ENCODE assay signal across 10 cellular contexts in genomic region chr6:37514840-37515239, GRCh38. TPM values are rescaled to one million over a fixed set of nuclear protein-coding genes. Genes with fewer than 3 reads are reported as not detected.
DNase-seq lines count a peak whose midpoint lies in the region; ATAC-seq and TF ChIP-seq lines count a peak whose summit lies in the region.
"Had no signal": no experiment of that assay in that cellular context is flagged by ENCODE, and none has a peak within 500 bp of the region (broad histone marks: within the 10 kb centered on the region; RNA-seq: fewer than 3 reads in every experiment).

No MANE protein-coding gene starts in this region.

- H3K27ac Mint-ChIP-seq in stimulated activated naive CD8-positive, alpha-beta T cell treated with anti-CD3 and anti-CD28 coated beads, Interleukin-15, Interleukin-2, amounts not matched to agents 100 ng/mL and 50 ng/mL, for 24 hours: peak overlapping the region; percentile 80

- no peaks in the 10 kb centered on the region for H3K36me3 Mint-ChIP-seq in stimulated activated naive CD8-positive, alpha-beta T cell treated with anti-CD3 and anti-CD28 coated beads, Interleukin-15, Interleukin-2, amounts not matched to agents 100 ng/mL and 50 ng/mL, for 24 hours (ENCODE audit: low read depth)

- intact Hi-C loops in upper lobe of right lung (cut with DNase I): no loop called here

- H3K27me3 ChIP-seq in foreskin keratinocyte: peaks cover 28% of the 10 kb centered on the region
- H3K27me3 ChIP-seq in upper lobe of right lung: peaks cover 21% of the 10 kb centered on the region

- H3K9me3 Mint-ChIP-seq in stimulated activated naive CD8-positive, alpha-beta T cell treated with anti-CD3 and anti-CD28 coated beads, Interleukin-15, Interleukin-2, amounts not matched to agents 100 ng/mL and 50 ng/mL, for 24 hours: peaks cover under 1% of the 10 kb centered on the region

- H3K4me1 ChIP-seq in foreskin keratinocyte (peaks cover 4% of the 10 kb centered on the region), upper lobe of right lung (no peaks in the 10 kb centered on the region)

- H3K27ac ChIP-seq in foreskin keratinocyte: no peak overlapping the region
- H3K27ac ChIP-seq in upper lobe of right lung: peak overlapping the region; percentile 13

- H3K9me3 ChIP-seq in upper lobe of right lung: no peaks in the 10 kb centered on the region

- H3K36me3 ChIP-seq in upper lobe of right lung: no peaks in the 10 kb centered on the region

- H3K4me3 Mint-ChIP-seq in stimulated activated naive CD8-positive, alpha-beta T cell treated with anti-CD3 and anti-CD28 coated beads, Interleukin-15, Interleukin-2, amounts not matched to agents 100 ng/mL and 50 ng/mL, for 24 hours: peak overlapping the region; percentile 47

- TF ChIP-seq POLR2A in GM18505 (IDR thresholded peaks at IDR 0.05; ENCODE audit: borderline replicate concordance, extremely low read depth, insufficient read depth, insufficient read length): no peak

- H3K27me3 Mint-ChIP-seq in stimulated activated naive CD8-positive, alpha-beta T cell treated with anti-CD3 and anti-CD28 coated beads, Interleukin-15, Interleukin-2, amounts not matched to agents 100 ng/mL and 50 ng/mL, for 24 hours: no peaks in the 10 kb centered on the region

- TF ChIP-seq CTCF in foreskin keratinocyte (conservative IDR thresholded peaks at IDR 0.05) (no peak), upper lobe of right lung (IDR thresholded peaks at IDR 0.05) (no peak)

- no peak overlapping the region for H3K4me3 ChIP-seq in upper lobe of right lung
- H3K4me3 ChIP-seq: coronary artery had no signal

- no peak for DNase-seq in stimulated activated naive CD8-positive, alpha-beta T cell treated with anti-CD3 and anti-CD28 coated beads, Interleukin-15, Interleukin-2, amounts not matched to agents 100 U/mL and 50 U/mL, for 24 hours
- DNase-seq in RPMI7951 (ENCODE audit: low read depth) (peak; percentile 35), foreskin keratinocyte (no peak), upper lobe of right lung (no peak), inferior parietal cortex (ENCODE audit: extremely low spot score) (no peak)
- DNase-seq in stimulated activated CD4-positive, alpha-beta T cell treated with anti-CD3 and anti-CD28 coated beads, Interleukin-4, amount 100 ng/mL, for 1 hour: no peak
- DNase-seq: NCI-H524 treated with DMSO at 0.1 percent for 48 hours had no signal

- peaks cover 69% of the 10 kb centered on the region for H3K4me1 Mint-ChIP-seq in stimulated activated naive CD8-positive, alpha-beta T cell treated with anti-CD3 and anti-CD28 coated beads, Interleukin-15, Interleukin-2, amounts not matched to agents 100 ng/mL and 50 ng/mL, for 24 hours (ENCODE audit: low read depth)

- ATAC-seq in stimulated activated naive CD8-positive, alpha-beta T cell treated with anti-CD3 and anti-CD28 coated beads, Interleukin-15, Interleukin-2, amounts not matched to agents 100 U/mL and 50 U/mL, for 24 hours: no peak
- ATAC-seq in foreskin keratinocyte: peak; percentile 6
- ATAC-seq in upper lobe of right lung: no peak
- no peak for ATAC-seq in GM18505 (IDR thresholded peaks at IDR 0.05; ENCODE audit: unreplicated experiment)

RNA-seq across cellular contexts. Expression of gene CCDC167, which starts 15.1 kb away (rescaled TPM):
- 89.8 and 102 TPM in 2 replicates for total RNA-seq in RPMI7951 (2014; rRNA removed; shearing (Covaris generic))
- total RNA-seq in foreskin keratinocyte (24.8 and 27.4 TPM in 2 replicates), upper lobe of right lung (12.9 TPM)
- 45.7 and 48.9 TPM in 2 replicates for polyA plus RNA-seq in foreskin keratinocyte
